Comparison of ENCODE assay signal across 17 cellular contexts in genomic region chr1:15425961-15426360, GRCh38. TPM values are rescaled to one million over a fixed set of nuclear protein-coding genes. Genes with fewer than 3 reads are reported as not detected.
DNase-seq lines count a peak whose midpoint lies in the region; ATAC-seq and TF ChIP-seq lines count a peak whose summit lies in the region.
"Had no signal": no experiment of that assay in that cellular context is flagged by ENCODE, and none has a peak within 500 bp of the region (broad histone marks: within the 10 kb centered on the region; RNA-seq: fewer than 3 reads in every experiment).

No MANE protein-coding gene starts in this region.

- DNase-seq in activated naive CD4-positive, alpha-beta T cell treated with Interleukin-2 at 50 U/mL for 16 hours = no peak
- DNase-seq in activated CD8-positive, alpha-beta T cell treated with anti-CD3 and anti-CD28 coated beads, Interleukin-2, amount 10 ng/mL, durations not matched to agents 7 days and 5 days = no peak
- DNase-seq in upper lobe of right lung (no peak), head of caudate nucleus (no peak)
- no peak for DNase-seq in stimulated activated CD4-positive, alpha-beta T cell treated with anti-CD3 and anti-CD28 coated beads, Interleukin-1b, Interleukin-23, amount 100 ng/mL, for 48 hours
- DNase-seq: activated CD4-positive, alpha-beta T cell treated with anti-CD3 and anti-CD28 coated beads for 1 hour; activated gamma-delta T cell; DMS79; heart left ventricle; NCI-H1105; NCI-H2227 treated with DMSO at 0.1 percent for 48 hours; spleen had no signal

- no peak overlapping the region for H3K4me3 Mint-ChIP-seq in activated naive CD4-positive, alpha-beta T cell treated with anti-CD3 and anti-CD28 coated beads, Interleukin-2, amount 50 U/mL, for 24 hours
- H3K4me3 Mint-ChIP-seq in activated CD8-positive, alpha-beta T cell treated with anti-CD3 and anti-CD28 coated beads, Interleukin-2, amount 10 ng/mL, durations not matched to agents 7 days and 5 days = no peak overlapping the region

- H3K4me3 ChIP-seq in mucosa of rectum (ENCODE audit: low read length in 2 of 2) (no peak overlapping the region), stomach smooth muscle (ENCODE audit: low read length in 2 of 2) (no peak overlapping the region), upper lobe of right lung (no peak overlapping the region)
- H3K4me3 ChIP-seq: heart left ventricle, spleen, tibial nerve had no signal

- H3K27ac ChIP-seq in mucosa of rectum (ENCODE audit: low read depth in 2 of 2, low read length in 2 of 2) (peak overlapping the region; percentile 96), stomach smooth muscle (ENCODE audit: low read length) (peak overlapping the region; percentile 76), upper lobe of right lung (no peak overlapping the region)

- H3K27me3 ChIP-seq in mucosa of rectum (ENCODE audit: control insufficient read depth in 2 of 2, insufficient read depth in 2 of 2, low read length in 2 of 2) (no peaks in the 10 kb centered on the region), stomach smooth muscle (ENCODE audit: control insufficient read depth in 1 of 2, insufficient read depth in 2 of 2, low read length in 2 of 2) (no peaks in the 10 kb centered on the region), upper lobe of right lung (no peaks in the 10 kb centered on the region)
- H3K27me3 ChIP-seq: heart left ventricle, spleen, tibial nerve had no signal

- peaks cover under 1% of the 10 kb centered on the region for H3K36me3 Mint-ChIP-seq in activated naive CD4-positive, alpha-beta T cell treated with anti-CD3 and anti-CD28 coated beads, Interleukin-2, amount 50 U/mL, for 24 hours
- H3K36me3 Mint-ChIP-seq in activated CD8-positive, alpha-beta T cell treated with anti-CD3 and anti-CD28 coated beads, Interleukin-2, amount 10 ng/mL, durations not matched to agents 7 days and 5 days (ENCODE audit: low read depth) = peaks cover 20% of the 10 kb centered on the region

- POLR2A ChIA-PET in activated CD8-positive, alpha-beta T cell treated with anti-CD3 and anti-CD28 coated beads, Interleukin-2, amount 10 ng/mL, durations not matched to agents 7 days and 5 days (lab: Charles Lee) = no interaction called here

- no peaks in the 10 kb centered on the region for H3K27me3 Mint-ChIP-seq in activated naive CD4-positive, alpha-beta T cell treated with anti-CD3 and anti-CD28 coated beads, Interleukin-2, amount 50 U/mL, for 24 hours
- H3K27me3 Mint-ChIP-seq in activated CD8-positive, alpha-beta T cell treated with anti-CD3 and anti-CD28 coated beads, Interleukin-2, amount 10 ng/mL, durations not matched to agents 7 days and 5 days (ENCODE audit: low read depth) = no peaks in the 10 kb centered on the region

- no peak for TF ChIP-seq CTCF in upper lobe of right lung (IDR thresholded peaks at IDR 0.05)

- peaks cover 8% of the 10 kb centered on the region for H3K4me1 Mint-ChIP-seq in activated naive CD4-positive, alpha-beta T cell treated with anti-CD3 and anti-CD28 coated beads, Interleukin-2, amount 50 U/mL, for 24 hours
- peaks cover 21% of the 10 kb centered on the region for H3K4me1 Mint-ChIP-seq in activated CD8-positive, alpha-beta T cell treated with anti-CD3 and anti-CD28 coated beads, Interleukin-2, amount 10 ng/mL, durations not matched to agents 7 days and 5 days (ENCODE audit: low read depth)

- H3K36me3 ChIP-seq in mucosa of rectum (ENCODE audit: control insufficient read depth in 2 of 2, insufficient read depth in 2 of 2, low read length in 2 of 2) (peaks cover 25 to 33% of the 10 kb centered on the region in 2 donors), stomach smooth muscle (ENCODE audit: control insufficient read depth in 2 of 2, insufficient read depth in 2 of 2, low read length in 2 of 2) (peaks cover 0 to 5% of the 10 kb centered on the region in 2 donors), upper lobe of right lung (peaks cover 19% of the 10 kb centered on the region)

- H3K4me1 ChIP-seq in mucosa of rectum (ENCODE audit: control insufficient read depth in 2 of 2, insufficient read depth in 2 of 2, low read length in 2 of 2) (peaks cover 49 to 60% of the 10 kb centered on the region in 2 donors), stomach smooth muscle (ENCODE audit: control insufficient read depth, insufficient read depth, low read length) (peaks cover 35% of the 10 kb centered on the region), upper lobe of right lung (peaks cover 7% of the 10 kb centered on the region)

- CTCF ChIA-PET in activated CD8-positive, alpha-beta T cell treated with anti-CD3 and anti-CD28 coated beads, Interleukin-2, amount 10 ng/mL, durations not matched to agents 7 days and 5 days (lab: Charles Lee) = interaction anchor here (3.7 kb wide), 1 partner anchor 102 kb away, joined by 12 read pairs; no protein-coding TSS in a partner anchor

- peak overlapping the region; percentile 69 for H3K27ac Mint-ChIP-seq in activated naive CD4-positive, alpha-beta T cell treated with anti-CD3 and anti-CD28 coated beads, Interleukin-2, amount 50 U/mL, for 24 hours
- peak overlapping the region; percentile 6 for H3K27ac Mint-ChIP-seq in activated CD8-positive, alpha-beta T cell treated with anti-CD3 and anti-CD28 coated beads, Interleukin-2, amount 10 ng/mL, durations not matched to agents 7 days and 5 days

- ATAC-seq in activated CD8-positive, alpha-beta T cell treated with anti-CD3 and anti-CD28 coated beads, Interleukin-2, amount 10 ng/mL, durations not matched to agents 7 days and 5 days = no peak
- ATAC-seq in upper lobe of right lung = no peak

- H3K9me3 Mint-ChIP-seq in activated naive CD4-positive, alpha-beta T cell treated with anti-CD3 and anti-CD28 coated beads, Interleukin-2, amount 50 U/mL, for 24 hours = no peaks in the 10 kb centered on the region
- no peaks in the 10 kb centered on the region for H3K9me3 Mint-ChIP-seq in activated CD8-positive, alpha-beta T cell treated with anti-CD3 and anti-CD28 coated beads, Interleukin-2, amount 10 ng/mL, durations not matched to agents 7 days and 5 days (ENCODE audit: insufficient read depth)

- H3K9ac ChIP-seq in mucosa of rectum (ENCODE audit: low read depth in 1 of 2, low read length in 2 of 2) (peak overlapping the region; percentile 52 to 84), stomach smooth muscle (ENCODE audit: low read length in 2 of 2) (peak overlapping the region in 1 of 2 donors; percentile 35)

- no peaks in the 10 kb centered on the region for H3K9me3 ChIP-seq in mucosa of rectum (ENCODE audit: control insufficient read depth in 2 of 2, low read length in 2 of 2)
- H3K9me3 ChIP-seq in stomach smooth muscle (ENCODE audit: control insufficient read depth in 2 of 2, low read length in 2 of 2) = no peaks in the 10 kb centered on the region
- H3K9me3 ChIP-seq in upper lobe of right lung = no peaks in the 10 kb centered on the region
- H3K9me3 ChIP-seq: heart left ventricle, spleen, tibial nerve had no signal

- intact Hi-C loops in upper lobe of right lung (cut with DNase I) = no loop called here
- intact Hi-C loops in head of caudate nucleus (cut with DNase I) = no loop called here

RNA-seq across cellular contexts. Expression of gene CTRC, which starts 12.3 kb away (rescaled TPM):
- total RNA-seq in activated CD8-positive, alpha-beta T cell treated with anti-CD3 and anti-CD28 coated beads, Interleukin-2, amount 10 ng/mL, durations not matched to agents 7 days and 5 days = not detected
- 0.23 TPM for total RNA-seq in upper lobe of right lung
- total RNA-seq: epithelial cell of proximal tubule had no signal

RNA-seq across cellular contexts. Expression of gene EFHD2, which starts 16.3 kb away (rescaled TPM):
- 10 to 100 TPM; 71.0 to 71.8 TPM for total RNA-seq in activated CD8-positive, alpha-beta T cell treated with anti-CD3 and anti-CD28 coated beads, Interleukin-2, amount 10 ng/mL, durations not matched to agents 7 days and 5 days
- 64.3 TPM for total RNA-seq in upper lobe of right lung

RNA-seq across cellular contexts. Expression of gene CELA2A, which starts 30.6 kb away (rescaled TPM):
- not detected for total RNA-seq in activated CD8-positive, alpha-beta T cell treated with anti-CD3 and anti-CD28 coated beads, Interleukin-2, amount 10 ng/mL, durations not matched to agents 7 days and 5 days
- total RNA-seq in upper lobe of right lung = not detected
- total RNA-seq: epithelial cell of proximal tubule had no signal

RNA-seq across cellular contexts. Expression of gene CELA2B, which starts 49.9 kb away (rescaled TPM):
- total RNA-seq in activated CD8-positive, alpha-beta T cell treated with anti-CD3 and anti-CD28 coated beads, Interleukin-2, amount 10 ng/mL, durations not matched to agents 7 days and 5 days = not detected
- not detected for total RNA-seq in upper lobe of right lung
- total RNA-seq: epithelial cell of proximal tubule, heart left ventricle, spleen, tibial nerve had no signal
